12 cellular contexts compared by ENCODE assay signal in genomic region chr11:29208117-29208516, GRCh38.
"Had no signal": no experiment of that assay in that cellular context is flagged by ENCODE, and none has a peak within 500 bp of the region (broad histone marks: within the 10 kb centered on the region; RNA-seq: fewer than 3 reads in every experiment).

No MANE protein-coding gene starts in this region.

- H3K4me3 ChIP-seq: esophagus squamous epithelium, left ventricle myocardium inferior, thyroid gland had no signal

- H3K27me3 ChIP-seq: esophagus squamous epithelium, thyroid gland had no signal

- H3K36me3 ChIP-seq: esophagus squamous epithelium, left ventricle myocardium inferior, thyroid gland had no signal

- H3K9me3 ChIP-seq: esophagus squamous epithelium, left ventricle myocardium inferior, thyroid gland had no signal

- H3K4me1 ChIP-seq: esophagus squamous epithelium, left ventricle myocardium inferior had no signal

- DNase-seq: activated CD4-positive, alpha-beta memory T cell treated with anti-CD3 and anti-CD28 coated beads for 36 hours; activated gamma-delta T cell; activated T-cell treated with anti-CD3 and anti-CD28 coated beads, Interleukin-2, amount 50 U/mL, for 48 hours; anterior cingulate cortex; esophagus squamous epithelium; kidney; left ventricle myocardium inferior; mesendoderm; nephron progenitor cell; stimulated activated CD4-positive, alpha-beta T cell treated with anti-CD3 and anti-CD28 coated beads, Interleukin-4, amount 100 ng/mL, for 4 hours; T-helper 1 cell; thyroid gland had no signal

- H3K27ac ChIP-seq: esophagus squamous epithelium, left ventricle myocardium inferior, thyroid gland had no signal
